In genomic region chr7:220151-220841, GRCh38 we compare ENCODE assay signal across 11 cellular contexts. TPM values are rescaled to one million over a fixed set of nuclear protein-coding genes. Genes with fewer than 3 reads are reported as not detected.
A peak's percentile ranks its signal among the peaks of the same experiment; 100 is the strongest.
DNase-seq lines count a peak whose midpoint lies in the region; ATAC-seq, FAIRE-seq and TF ChIP-seq lines count a peak whose summit lies in the region.
"Had no signal": no experiment of that assay in that cellular context is flagged by ENCODE, and none has a peak within 500 bp of the region (broad histone marks: within the 10 kb centered on the region; RNA-seq: fewer than 3 reads in every experiment).

No MANE protein-coding gene starts in this region.

- TF ChIP-seq EP300 in HepG2 (IDR thresholded peaks at IDR 0.05; ENCODE audit: low read depth in 2 of 2, low read length in 2 of 2) (no peak), HepG2 (CRISPR knock-in tag; IDR thresholded peaks at IDR 0.05; ENCODE audit: borderline replicate concordance) (no peak)

- no peaks in the 10 kb centered on the region for H3K9me3 ChIP-seq in HepG2 (ENCODE audit: low read length)

- intact Hi-C loops in HepG2 (cut with micrococcal nuclease; ENCODE audit: unreplicated experiment): no loop called here

- 80% methylated on average over 25 of the region's 28 CpGs for WGBS in HepG2 (ENCODE audit: low lambda C conversion rate)

- no peaks in the 10 kb centered on the region for H3K79me2 ChIP-seq in HepG2 (ENCODE audit: insufficient read depth, low read length)

- peak; percentile 21 for ATAC-seq in HepG2
- ATAC-seq: GM12878 had no signal

- peaks cover 3 to 13% of the 10 kb centered on the region in 2 experiments; a peak in 3 of 5 replicates for H3K36me3 ChIP-seq in HepG2 (replicated peaks in 1 of 2; ENCODE audit: control insufficient read depth in 1 of 2, insufficient read depth in 2 of 2, low read length in 2 of 2)

- DNase-seq in A172 (ENCODE audit: low spot score) (peak; percentile 39), HEK293T (ENCODE audit: extremely low spot score) (peak; percentile 28), cerebellar cortex (ENCODE audit: low spot score) (peak; percentile 24), HepG2 (ENCODE audit: low spot score) (peak; percentile 45), NAMALWA (ENCODE audit: low spot score) (no peak), NCI-H2081 (lab: John Stamatoyannopoulos, UW) (no peak), GM10266 (ENCODE audit: extremely low spot score) (no peak)
- no peak for DNase-seq in stimulated activated CD4-positive, alpha-beta T cell treated with anti-CD3 and anti-CD28 coated beads, Interleukin-15, amount 100 ng/mL, for 24 hours
- DNase-seq: T-helper 9 cell had no signal

- no peak for FAIRE-seq in HepG2 (lab: Jason Lieb, UNC)
- FAIRE-seq: GM12878, urothelium cell line had no signal

- no peaks in the 10 kb centered on the region for H3K27me3 ChIP-seq in HepG2 (ENCODE audit: control insufficient read depth in 1 of 2, insufficient read depth in 2 of 2, low read length in 2 of 2)

- H3K27ac ChIP-seq in HepG2 (ENCODE audit: extremely low read length, insufficient read depth, low read length): peak overlapping the region; percentile 85

- H3K4me3 ChIP-seq in HepG2 (replicated peaks in 1 of 3; ENCODE audit: insufficient read depth in 1 of 3, low read depth in 2 of 3, low read length in 3 of 3): peak overlapping the region in 1 of 3 experiments; percentile 47; a peak in 1 of 6 replicates
- H3K4me3 ChIP-seq: GM12878 had no signal

- no peak for TF ChIP-seq POLR2A in HepG2 (IDR thresholded peaks at IDR 0.05; ENCODE audit: insufficient read depth in 1 of 2, low read depth in 2 of 2, low read length in 2 of 2)

- H2AFZ ChIP-seq in HepG2 (ENCODE audit: low read length): no peak overlapping the region

- H4K20me1 ChIP-seq in HepG2 (ENCODE audit: insufficient read depth, low read length): no peaks in the 10 kb centered on the region

- peaks cover 35% of the 10 kb centered on the region for H3K4me1 ChIP-seq in HepG2 (ENCODE audit: insufficient read depth, low read length)

- peak; percentile 58 for TF ChIP-seq CTCF in HepG2 (CRISPR knock-in tag; IDR thresholded peaks at IDR 0.05)
- no peak for TF ChIP-seq CTCF in GM10266 (IDR thresholded peaks at IDR 0.05; ENCODE audit: control insufficient read depth, insufficient read depth, low read depth, missing control alignments)

- in situ Hi-C loops in HepG2 (cut with HindIII; ENCODE audit: extremely low pct_ligation_motif_present, low pct_unique_long_range_greater_than_20kb): no loop called here

- BruUV-seq in HepG2 (replicated peaks; lab: Mats Ljungman, UMichigan): no TSS peak

- POLR2A ChIA-PET in HEK293T (lab: Yijun Ruan, JAX) (no interaction called here), HepG2 (lab: Yijun Ruan, JAX) (interaction anchor here (1.0 to 2.6 kb wide), 7 partner anchors 12 to 71 kb away, joined by 4 to 22 read pairs (median 9); partner anchors contain the start of gene FAM20C)

- H3K9ac ChIP-seq in HepG2 (ENCODE audit: insufficient read depth, low read depth, low read length): peak overlapping the region; percentile 51

- H3K4me2 ChIP-seq in HepG2 (ENCODE audit: low read depth, low read length): peak overlapping the region; percentile 70

- no peak for TF ChIP-seq RAD21 in HepG2 (CRISPR knock-in tag; IDR thresholded peaks at IDR 0.05)

- CTCF ChIA-PET in HEK293T (lab: Yijun Ruan, JAX): interaction anchor here (0.5 kb wide), 1 partner anchor 865 kb away, joined by 3 read pairs; no protein-coding TSS in a partner anchor
- CTCF ChIA-PET in HepG2 (lab: Yijun Ruan, JAX; ENCODE audit: low intra/inter-chr PET ratio, low total read pairs): no interaction called here

TF ChIP-seq in HEK293T, 16 proteins besides CTCF, POLR2A, EP300 and RAD21:
- TF ChIP-seq BHLHE40 (IDR thresholded peaks at IDR 0.05; ENCODE audit: borderline replicate concordance): no peak
- no peak for TF ChIP-seq LEF1 (IDR thresholded peaks at IDR 0.05; ENCODE audit: borderline replicate concordance)
- 0 out of 2 replicates have a peak, but pooled peaks have one; percentile 22 for TF ChIP-seq L3MBTL2 (conservative IDR thresholded peaks at IDR 0.05)
- TF ChIP-seq FOXM1 (IDR thresholded peaks at IDR 0.05; ENCODE audit: borderline replicate concordance): no peak
- no peak for TF ChIP-seq NFRKB (IDR thresholded peaks at IDR 0.05)
- TF ChIP-seq TARDBP (IDR thresholded peaks at IDR 0.05): no peak

TF ChIP-seq in HepG2, 621 proteins besides CTCF, POLR2A, EP300 and RAD21 (continues in another document):
- TF ChIP-seq GATAD2A (CRISPR knock-in tag; IDR thresholded peaks at IDR 0.05) (no peak), TFDP2 (CRISPR knock-in tag; IDR thresholded peaks at IDR 0.05) (0 out of 2 replicates have a peak, but pooled peaks have one; percentile 29), HNRNPL (IDR thresholded peaks at IDR 0.05; ENCODE audit: low read depth, low read length) (peak; percentile 16; the same call in 1 of the 2 replicates), ZFP1 (CRISPR knock-in tag; IDR thresholded peaks at IDR 0.05) (no peak), TEAD3 (CRISPR knock-in tag; optimal IDR thresholded peaks at IDR 0.05; ENCODE audit: borderline replicate concordance) (peak; percentile 84), GABPA (IDR thresholded peaks at IDR 0.05; ENCODE audit: low read depth, low read length) (no peak), GABPA (CRISPR knock-in tag; IDR thresholded peaks at IDR 0.05; ENCODE audit: low read depth) (0 out of 2 replicates have a peak, but pooled peaks have one; percentile 19), ZNF619 (CRISPR knock-in tag; IDR thresholded peaks at IDR 0.05) (peak; percentile 63; the same call in 1 of the 2 replicates), CHD4 (IDR thresholded peaks at IDR 0.05; ENCODE audit: borderline replicate concordance, low read length) (0 out of 2 replicates have a peak, but pooled peaks have one; percentile 52), POLR2AphosphoS5 (IDR thresholded peaks at IDR 0.05; ENCODE audit: low read depth, low read length) (no peak), SP1 (IDR thresholded peaks at IDR 0.05) (no peak), SP1 (CRISPR knock-in tag; IDR thresholded peaks at IDR 0.05) (0 out of 2 replicates have a peak, but pooled peaks have one; percentile 13)
- TF ChIP-seq, protein P1, sequence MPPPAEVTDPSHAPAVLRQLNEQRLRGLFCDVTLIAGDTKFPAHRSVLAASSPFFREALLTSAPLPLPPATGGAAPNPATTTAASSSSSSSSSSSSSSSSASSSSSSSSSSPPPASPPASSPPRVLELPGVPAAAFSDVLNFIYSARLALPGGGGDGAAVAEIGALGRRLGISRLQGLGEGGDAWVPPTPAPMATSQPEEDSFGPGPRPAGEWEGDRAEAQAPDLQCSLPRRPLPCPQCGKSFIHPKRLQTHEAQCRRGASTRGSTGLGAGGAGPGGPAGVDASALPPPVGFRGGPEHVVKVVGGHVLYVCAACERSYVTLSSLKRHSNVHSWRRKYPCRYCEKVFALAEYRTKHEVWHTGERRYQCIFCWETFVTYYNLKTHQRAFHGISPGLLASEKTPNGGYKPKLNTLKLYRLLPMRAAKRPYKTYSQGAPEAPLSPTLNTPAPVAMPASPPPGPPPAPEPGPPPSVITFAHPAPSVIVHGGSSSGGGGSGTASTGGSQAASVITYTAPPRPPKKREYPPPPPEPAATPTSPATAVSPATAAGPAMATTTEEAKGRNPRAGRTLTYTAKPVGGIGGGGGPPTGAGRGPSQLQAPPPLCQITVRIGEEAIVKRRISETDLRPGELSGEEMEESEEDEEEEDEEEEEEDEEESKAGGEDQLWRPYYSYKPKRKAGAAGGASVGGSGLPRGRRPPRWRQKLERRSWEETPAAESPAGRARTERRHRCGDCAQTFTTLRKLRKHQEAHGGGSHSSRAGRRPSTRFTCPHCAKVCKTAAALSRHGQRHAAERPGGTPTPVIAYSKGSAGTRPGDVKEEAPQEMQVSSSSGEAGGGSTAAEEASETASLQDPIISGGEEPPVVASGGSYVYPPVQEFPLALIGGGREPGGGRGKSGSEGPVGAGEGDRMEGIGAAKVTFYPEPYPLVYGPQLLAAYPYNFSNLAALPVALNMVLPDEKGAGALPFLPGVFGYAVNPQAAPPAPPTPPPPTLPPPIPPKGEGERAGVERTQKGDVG (CRISPR knock-in tag; IDR thresholded peaks at IDR 0.05; ENCODE audit: borderline replicate concordance): 0 out of 2 replicates have a peak, but pooled peaks have one; percentile 9

RNA-seq across cellular contexts. Expression of gene FAM20C, which starts 27.9 kb away (rescaled TPM):
- total RNA-seq in A172 (2014; rRNA removed; shearing (Covaris generic)): 27.1 and 30.2 TPM in 2 replicates
- 14.5 and 19.9 TPM in 2 replicates for total RNA-seq in HepG2 (2016; rRNA removed; fragmentation: Illumina TruSeq; extraction: Trizol)
- total RNA-seq in HepG2 (2016; cell fraction: cytosol; rRNA removed; fragmentation: Illumina TruSeq; extraction: Trizol; ENCODE audit: low read depth): 4.8 and 5.5 TPM in 2 replicates
- 12.0 and 18.5 TPM in 2 replicates for total RNA-seq in HepG2 (2016; cell fraction: insoluble cytoplasmic fraction; rRNA removed; fragmentation: Illumina TruSeq; extraction: Trizol)
- total RNA-seq in HepG2 (2016; cell fraction: membrane; rRNA removed; fragmentation: Illumina TruSeq; extraction: Trizol): 11.5 and 11.6 TPM in 2 replicates
- 20.5 and 24.2 TPM in 2 replicates for total RNA-seq in HepG2 (2016; cell fraction: nucleus; rRNA removed; fragmentation: Illumina TruSeq; extraction: Trizol)
- 11.9 and 15.3 TPM in 2 replicates for polyA plus RNA-seq in HepG2 (2011; rRNA removed)
- 13.7 and 17.5 TPM in 2 replicates for polyA plus RNA-seq in HepG2 (2011; cell fraction: cytosol; rRNA removed)
- 24.6 and 26.4 TPM in 2 replicates for polyA plus RNA-seq in HepG2 (2011; cell fraction: nucleus; rRNA removed)
- polyA plus RNA-seq in HepG2 (2012): 15.4 and 23.9 TPM in 2 replicates
- polyA plus RNA-seq in HepG2 (2016; cell fraction: cytosol; fragmentation: Illumina TruSeq; extraction: Trizol; ENCODE audit: low read depth): 2.8 and 3.2 TPM in 2 replicates
- 18.9 and 20.0 TPM in 2 replicates for polyA plus RNA-seq in HepG2 (2016; cell fraction: insoluble cytoplasmic fraction; fragmentation: Illumina TruSeq; extraction: Trizol; ENCODE audit: low read depth)
- polyA plus RNA-seq in HepG2 (2016; cell fraction: membrane; fragmentation: Illumina TruSeq; extraction: Trizol; ENCODE audit: low read depth): 10.0 and 10.7 TPM in 2 replicates
- 38.8 and 44.3 TPM in 2 replicates for polyA plus RNA-seq in HepG2 (2016; cell fraction: nucleus; fragmentation: Illumina TruSeq; extraction: Trizol; ENCODE audit: insufficient read depth, low read depth)
- polyA minus RNA-seq in HepG2 (2011; rRNA and poly(A)+ RNA removed; ENCODE audit: low replicate concordance): 8.9 and 24.8 TPM in 2 replicates
- polyA minus RNA-seq in HepG2 (2011; cell fraction: cytosol; rRNA and poly(A)+ RNA removed): 13.4 and 22.0 TPM in 2 replicates
- polyA minus RNA-seq in HepG2 (2011; cell fraction: nucleus; rRNA and poly(A)+ RNA removed): 14.4 and 19.6 TPM in 2 replicates
- polyA plus RNA-seq: GM12878 had no signal

Comparison
In these comparisons a context has a peak if more than half of its experiments do, and no peak if none do; other contexts are left out.
1. DNase-seq: peak in A172 (single experiment), HEK293T (single experiment), cerebellar cortex (single experiment) and HepG2 (single experiment); none in NAMALWA (single experiment), stimulated activated CD4-positive, alpha-beta T cell treated with anti-CD3 and anti-CD28 coated beads, Interleukin-15, amount 100 ng/mL, for 24 hours (single experiment), NCI-H2081 (0 of 2) and GM10266 (single experiment).